8 cellular contexts compared by ENCODE assay signal in genomic region chr13:100646030-100646673, GRCh38. TPM values are rescaled to one million over a fixed set of nuclear protein-coding genes. Genes with fewer than 3 reads are reported as not detected.
DNase-seq lines count a peak whose midpoint lies in the region; ATAC-seq, FAIRE-seq and TF ChIP-seq lines count a peak whose summit lies in the region.

No MANE protein-coding gene starts in this region.

- no peaks in the 10 kb centered on the region for H3K27me3 ChIP-seq in left ventricle myocardium inferior (ENCODE audit: low read depth)
- H3K27me3 ChIP-seq in right cardiac atrium (ENCODE audit: control insufficient read depth, insufficient read depth), result no peaks in the 10 kb centered on the region

- DNase-seq in left ventricle myocardium inferior, result no peak
- no peak for DNase-seq in right cardiac atrium
- peak; percentile 17 for DNase-seq in iPS DF 19.7 (ENCODE audit: low read depth, low spot score)
- DNase-seq in central memory CD4-positive, alpha-beta T cell, result no peak
- DNase-seq in 8988T, result no peak
- DNase-seq in GM12892 (ENCODE audit: insufficient read length), result no peak

- no peak overlapping the region for H3K4me3 ChIP-seq in left ventricle myocardium inferior
- no peak overlapping the region for H3K4me3 ChIP-seq in right cardiac atrium (ENCODE audit: low read length)

- no peak overlapping the region for H3K27ac ChIP-seq in left ventricle myocardium inferior (replicated peaks)
- H3K27ac ChIP-seq in right cardiac atrium (ENCODE audit: low read length), result no peak overlapping the region

- 79% methylated on average over 12 of the region's 12 CpGs for WGBS in right cardiac atrium

- intact Hi-C loops in left ventricle myocardium inferior (cut with micrococcal nuclease) (no loop called here), right cardiac atrium (cut with DNase I) (no loop called here)

- no peak for FAIRE-seq in GM12892 (lab: Jason Lieb, UNC)

- no peak for ATAC-seq in right cardiac atrium
- peak; percentile 66 for ATAC-seq in SK-N-SH treated with all-trans-retinoic acid at 6 μM for 48 hours
- no peak for ATAC-seq in GM21528 (IDR thresholded peaks at IDR 0.05; ENCODE audit: low FRiP score, unreplicated experiment)

- H3K4me1 ChIP-seq in left ventricle myocardium inferior (no peaks in the 10 kb centered on the region), right cardiac atrium (ENCODE audit: control insufficient read depth, insufficient read depth, low read length) (no peaks in the 10 kb centered on the region)

- no peak for TF ChIP-seq POLR2A in GM12892 (IDR thresholded peaks at IDR 0.05; ENCODE audit: low read depth, low read length)

- peaks cover 15% of the 10 kb centered on the region for H3K36me3 ChIP-seq in left ventricle myocardium inferior

- H3K9me3 ChIP-seq in left ventricle myocardium inferior (replicated peaks) (no peaks in the 10 kb centered on the region), right cardiac atrium (ENCODE audit: control insufficient read depth, low read length) (no peaks in the 10 kb centered on the region)

- TF ChIP-seq CTCF in left ventricle myocardium inferior (IDR thresholded peaks at IDR 0.05; ENCODE audit: borderline replicate concordance), result peak; percentile 39

TF ChIP-seq in SK-N-SH treated with all-trans-retinoic acid at 6 μM for 48 hours, 23 proteins besides CTCF, POLR2A, EP300 and RAD21:
- TF ChIP-seq CSDC2 (CRISPR knock-in tag; IDR thresholded peaks at IDR 0.05) (no peak), PPARA (CRISPR knock-in tag; IDR thresholded peaks at IDR 0.05; ENCODE audit: borderline replicate concordance) (no peak)

RNA-seq across cellular contexts. Expression of gene TMTC4, which starts 28.4 kb away (rescaled TPM):
- total RNA-seq in left ventricle myocardium inferior (6.2 TPM), right cardiac atrium (1 to 10 TPM; 4.6 to 9.1 (median 7.7) TPM)
- polyA plus RNA-seq in right cardiac atrium, result 3.8 TPM
- polyA plus RNA-seq in GM12892 (2012; ENCODE audit: missing spikeins), result 7.8 TPM

RNA-seq across cellular contexts. Expression of gene GGACT, which starts 57.6 kb away (rescaled TPM):
- total RNA-seq in left ventricle myocardium inferior (1.8 TPM), right cardiac atrium (1 to 10 TPM; 1.0 to 2.2 (median 1.8) TPM)
- 0.63 TPM for polyA plus RNA-seq in right cardiac atrium
- polyA plus RNA-seq in GM12892 (2012; ENCODE audit: missing spikeins), result 4.7 TPM
